Comparison of ENCODE assay signal across 9 cellular contexts in genomic region chr5:140322751-140323731, GRCh38. TPM values are rescaled to one million over a fixed set of nuclear protein-coding genes. Genes with fewer than 3 reads are reported as not detected.
DNase-seq lines count a peak whose midpoint lies in the region; ATAC-seq, FAIRE-seq and TF ChIP-seq lines count a peak whose summit lies in the region.
"Had no signal": no experiment of that assay in that cellular context is flagged by ENCODE, and none has a peak within 500 bp of the region (broad histone marks: within the 10 kb centered on the region; RNA-seq: fewer than 3 reads in every experiment).

No MANE protein-coding gene starts in this region.

- H3K27ac ChIP-seq in stomach smooth muscle (ENCODE audit: low read length), result peak overlapping the region; percentile 70
- H3K27ac ChIP-seq: cardiac muscle cell had no signal

- H3K9me3 ChIP-seq in stomach smooth muscle (ENCODE audit: control insufficient read depth in 2 of 2, low read length in 2 of 2), result no peaks in the 10 kb centered on the region

- no peak for ATAC-seq in GM18873 (IDR thresholded peaks at IDR 0.05; ENCODE audit: low FRiP score, unreplicated experiment)

- FAIRE-seq in GM12891 (lab: Jason Lieb, UNC), result no peak

- TF ChIP-seq CTCF in astrocyte of the cerebellum (IDR thresholded peaks at IDR 0.05; ENCODE audit: low read depth, low read length, missing control alignments), result no peak

- in situ Hi-C loops in astrocyte of the cerebellum (cut with HindIII; ENCODE audit: low sequenced_read_pairs), result no loop called here

- H3K27me3 ChIP-seq in stomach smooth muscle (ENCODE audit: control insufficient read depth in 1 of 2, insufficient read depth in 2 of 2, low read length in 2 of 2), result no peaks in the 10 kb centered on the region
- H3K27me3 ChIP-seq: cardiac muscle cell had no signal

- peaks cover 33% of the 10 kb centered on the region for H3K4me1 ChIP-seq in stomach smooth muscle (ENCODE audit: control insufficient read depth, insufficient read depth, low read length)

- H3K4me3 ChIP-seq in astrocyte of the cerebellum (ENCODE audit: low read depth, low read length) (no peak overlapping the region), stomach smooth muscle (ENCODE audit: low read length in 2 of 2) (peak overlapping the region in 1 of 2 donors; percentile 47)
- H3K4me3 ChIP-seq: cardiac muscle cell had no signal

- DNase-seq in HPDE6-E6E7 (ENCODE audit: extremely low spot score) (peak; percentile 71), astrocyte of the cerebellum (ENCODE audit: low read depth) (peak; percentile 85), kidney glomerular epithelial cell (lab: John Stamatoyannopoulos, UW) (peak; percentile 97), cerebellar cortex (ENCODE audit: low spot score) (no peak), GM19238 (ENCODE audit: insufficient read length, low spot score) (no peak), GM12891 (ENCODE audit: insufficient read length, low spot score) (no peak)

- H3K9ac ChIP-seq in stomach smooth muscle (ENCODE audit: low read length in 2 of 2), result peak overlapping the region; percentile 28 to 36

- H3K36me3 ChIP-seq in stomach smooth muscle (ENCODE audit: control insufficient read depth in 2 of 2, insufficient read depth in 2 of 2, low read length in 2 of 2), result no peaks in the 10 kb centered on the region
- H3K36me3 ChIP-seq: cardiac muscle cell had no signal

- no peak for TF ChIP-seq POLR2A in GM12891 (IDR thresholded peaks at IDR 0.05; ENCODE audit: low read depth, low read length)

TF ChIP-seq in GM12891, 5 proteins besides CTCF, POLR2A, EP300 and RAD21:
- TF ChIP-seq POU2F2 (IDR thresholded peaks at IDR 0.05; ENCODE audit: low read depth, low read length) (no peak), PAX5 (IDR thresholded peaks at IDR 0.05; ENCODE audit: insufficient read depth, low read length, severe bottlenecking) (no peak), SPI1 (IDR thresholded peaks at IDR 0.05; ENCODE audit: low read depth, low read length) (no peak), TAF1 (IDR thresholded peaks at IDR 0.05; ENCODE audit: low read depth, low read length) (no peak), POLR2AphosphoS5 (IDR thresholded peaks at IDR 0.05; ENCODE audit: low read depth, low read length) (no peak)

RNA-seq across cellular contexts. Expression of gene PFDN1, which starts 20.1 kb away (rescaled TPM):
- 129 TPM for polyA plus RNA-seq in GM12891 (2012; ENCODE audit: low read depth, missing spikeins)

RNA-seq across cellular contexts. Expression of gene HBEGF, which starts 23.4 kb away (rescaled TPM):
- 1.2 TPM for polyA plus RNA-seq in GM12891 (2012; ENCODE audit: low read depth, missing spikeins)

RNA-seq across cellular contexts. Expression of gene SLC4A9, which starts 37.0 kb away (rescaled TPM):
- 0.03 TPM for polyA plus RNA-seq in GM12891 (2012; ENCODE audit: low read depth, missing spikeins)
- polyA plus RNA-seq: cardiac muscle cell had no signal

Comparison
In these comparisons a context has a peak if more than half of its experiments do, and no peak if none do; other contexts are left out.
1. DNase-seq: peak in HPDE6-E6E7 (single experiment), astrocyte of the cerebellum (single experiment) and kidney glomerular epithelial cell (single experiment); none in cerebellar cortex (single experiment), GM19238 (single experiment) and GM12891 (single experiment).